Comparison of ENCODE assay signal across 10 cellular contexts in the genomic region with DNA sequence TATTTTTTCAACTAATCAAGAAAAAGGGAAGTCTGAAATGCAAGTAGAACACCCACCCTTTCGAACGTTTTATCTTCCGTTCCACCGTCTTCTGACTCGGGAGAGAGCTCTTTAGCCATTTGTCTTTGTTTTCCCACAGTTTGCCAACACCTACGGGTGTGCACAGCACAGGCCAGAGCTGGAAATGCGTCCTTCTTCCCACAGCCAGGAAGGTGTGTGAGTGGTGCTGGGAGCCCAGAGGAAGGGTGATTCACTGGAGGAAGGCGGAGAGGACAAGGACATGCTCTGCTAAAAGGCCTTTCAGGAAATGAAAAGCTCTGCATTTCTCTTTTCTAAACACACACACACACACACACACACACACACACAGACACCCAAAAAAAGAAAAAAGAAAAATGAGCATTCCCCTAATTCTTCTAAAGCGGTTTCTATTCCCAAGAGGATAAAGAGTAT. TPM values are rescaled to one million over a fixed set of nuclear protein-coding genes. Genes with fewer than 3 reads are reported as not detected.
DNase-seq lines count a peak whose midpoint lies in the region; TF ChIP-seq lines count a peak whose summit lies in the region.
"Had no signal": no experiment of that assay in that cellular context is flagged by ENCODE, and none has a peak within 500 bp of the region (broad histone marks: within the 10 kb centered on the region; RNA-seq: fewer than 3 reads in every experiment).

No MANE protein-coding gene starts in this region.

- peaks cover 0 to 10% (median 7%) of the 10 kb centered on the region in 4 donors for H3K36me3 ChIP-seq in stomach
- no peaks in the 10 kb centered on the region for H3K36me3 ChIP-seq in testis (ENCODE audit: low read depth, missing control alignments)

- TF ChIP-seq POLR2A in stomach (IDR thresholded peaks at IDR 0.05) (no peak), testis (IDR thresholded peaks at IDR 0.05) (no peak)

- H3K9me3 ChIP-seq in stomach (no peaks in the 10 kb centered on the region), testis (no peaks in the 10 kb centered on the region)

- H3K4me1 ChIP-seq in stomach (peaks cover 0 to 21% (median 12%) of the 10 kb centered on the region in 4 donors), testis (peaks cover 9% of the 10 kb centered on the region)

- in situ Hi-C loops in T47D (cut with HindIII; ENCODE audit: low pct_unique_long_range_greater_than_20kb, low sequenced_read_pairs), result no loop called here

- intact Hi-C loops in stomach (cut with DNase I; ENCODE audit: low total_unique reads), result no loop called here
- intact Hi-C loops in testis (cut with DNase I; ENCODE audit: low total_unique reads), result no loop called here

- DNase-seq in HK-2 (ENCODE audit: unreplicated experiment), result peak; percentile 25
- peak; percentile 30 to 59 for DNase-seq in T47D (ENCODE audit: low read depth in 1 of 2, low spot score in 1 of 2)
- peak; percentile 91 for DNase-seq in islet precursor cell
- peak; percentile 45 for DNase-seq in stomach
- no peak for DNase-seq in testis
- no peak for DNase-seq in D341Med (ENCODE audit: low spot score)
- no peak for DNase-seq in RPMI8226
- DNase-seq in SW 1271 (lab: John Stamatoyannopoulos, UW), result no peak
- DNase-seq: activated T-cell treated with anti-CD3 and anti-CD28 coated beads, Interleukin-2, amount 50 U/mL, for 1 hour had no signal

- TF ChIP-seq CTCF in stomach (IDR thresholded peaks at IDR 0.05) (no peak), testis (IDR thresholded peaks at IDR 0.05) (no peak)

- H3K4me3 ChIP-seq in stomach, result no peak overlapping the region
- no peak overlapping the region for H3K4me3 ChIP-seq in testis

- H3K27me3 ChIP-seq in stomach, result no peaks in the 10 kb centered on the region
- no peaks in the 10 kb centered on the region for H3K27me3 ChIP-seq in testis

- H3K27ac ChIP-seq in stomach, result peak overlapping the region in 4 of 5 donors; percentile 32 to 67 (median 58)
- H3K27ac ChIP-seq in testis, result peak overlapping the region in 1 of 2 donors; percentile 19

- 45 to 56% (median 53%) methylated on average over 9 of the region's 9 CpGs for WGBS in stomach, 5 donors
- 49 to 56% methylated on average over 9 of the region's 9 CpGs for WGBS in testis, 2 donors

- TF ChIP-seq EP300 in stomach (IDR thresholded peaks at IDR 0.05), result no peak

RNA-seq across cellular contexts. Expression of a gene that starts 18.5 kb away (rescaled TPM):
- total RNA-seq in stomach (10 to 100 TPM; 11.1 to 32.2 (median 22.3) TPM), testis (10 to 100 TPM; 55.6 to 71.8 TPM)
- polyA plus RNA-seq in stomach (1 to 10 TPM; 2.4 to 8.4 (median 3.2) TPM), testis (ENCODE audit: insufficient read depth, low read depth, low replicate concordance) (28.9 TPM)

RNA-seq across cellular contexts. Expression of a gene that starts 41.5 kb away (rescaled TPM):
- total RNA-seq in stomach (10 to 100 TPM; 10.7 to 34.6 (median 25.7) TPM), testis (10 to 100 TPM; 32.5 to 37.2 TPM)
- polyA plus RNA-seq in stomach (10 to 100 TPM; 30.3 to 39.6 (median 36.3) TPM), testis (ENCODE audit: insufficient read depth, low read depth, low replicate concordance) (30.0 TPM)

RNA-seq across cellular contexts. Expression of a gene that starts 59.0 kb away (rescaled TPM):
- total RNA-seq in stomach (not detected), testis (under 1 TPM in 1 of 2 donors, not detected in 1; 0.55 TPM)
- polyA plus RNA-seq in stomach (not detected), testis (ENCODE audit: insufficient read depth, low read depth, low replicate concordance) (not detected)
- total RNA-seq: mononuclear cell had no signal

Comparison
In these comparisons a context has a peak if more than half of its experiments do, and no peak if none do; other contexts are left out.
1. DNase-seq: peak in HK-2 (single experiment), T47D (2 of 2), islet precursor cell (single experiment) and stomach (single experiment); none in testis (single experiment), D341Med (single experiment), RPMI8226 (single experiment) and SW 1271 (0 of 2).